In genomic region chr3:123883656-123884257, GRCh38 we compare ENCODE assay signal across 8 cellular contexts. TPM values are rescaled to one million over a fixed set of nuclear protein-coding genes. Genes with fewer than 3 reads are reported as not detected.
DNase-seq lines count a peak whose midpoint lies in the region; ATAC-seq, FAIRE-seq and TF ChIP-seq lines count a peak whose summit lies in the region.

No MANE protein-coding gene starts in this region.

- no peak for DNase-seq in activated CD4-positive, alpha-beta T cell treated with anti-CD3 and anti-CD28 coated beads, Interleukin-2, amount 10 ng/mL, durations not matched to agents 7 days and 5 days
- DNase-seq in activated CD4-positive, alpha-beta T cell treated with anti-CD3 and anti-CD28 coated beads, Interleukin-2, amount 50 U/mL, for 4 hours, result no peak
- DNase-seq in astrocyte of the spinal cord (ENCODE audit: low read depth, low spot score), result peak; percentile 25
- DNase-seq in left lobe of liver (ENCODE audit: low spot score), result no peak
- DNase-seq in tibial nerve (ENCODE audit: low spot score in 2 of 2), result no peak
- DNase-seq in GM12891 (ENCODE audit: insufficient read length, low spot score), result no peak

- H3K4me1 Mint-ChIP-seq in activated CD4-positive, alpha-beta T cell treated with anti-CD3 and anti-CD28 coated beads, Interleukin-2, amount 10 ng/mL, durations not matched to agents 7 days and 5 days, result peaks cover 13% of the 10 kb centered on the region

- TF ChIP-seq CTCF in astrocyte of the spinal cord (IDR thresholded peaks at IDR 0.05; ENCODE audit: low read depth, low read length) (no peak), tibial nerve (IDR thresholded peaks at IDR 0.05) (no peak)

- CTCF ChIA-PET in activated CD4-positive, alpha-beta T cell treated with anti-CD3 and anti-CD28 coated beads, Interleukin-2, amount 10 ng/mL, durations not matched to agents 7 days and 5 days (lab: Charles Lee), result no interaction called here

- H3K27me3 ChIP-seq in tibial nerve, result peaks cover 0 to 12% of the 10 kb centered on the region in 2 donors

- no peaks in the 10 kb centered on the region for H3K36me3 Mint-ChIP-seq in activated CD4-positive, alpha-beta T cell treated with anti-CD3 and anti-CD28 coated beads, Interleukin-2, amount 10 ng/mL, durations not matched to agents 7 days and 5 days (ENCODE audit: low read depth)

- H3K27me3 Mint-ChIP-seq in activated CD4-positive, alpha-beta T cell treated with anti-CD3 and anti-CD28 coated beads, Interleukin-2, amount 10 ng/mL, durations not matched to agents 7 days and 5 days, result peaks cover 50% of the 10 kb centered on the region

- FAIRE-seq in GM12891 (lab: Jason Lieb, UNC), result no peak

- no peaks in the 10 kb centered on the region for H3K9me3 Mint-ChIP-seq in activated CD4-positive, alpha-beta T cell treated with anti-CD3 and anti-CD28 coated beads, Interleukin-2, amount 10 ng/mL, durations not matched to agents 7 days and 5 days

- TF ChIP-seq POLR2A in tibial nerve (IDR thresholded peaks at IDR 0.05) (no peak), GM12891 (IDR thresholded peaks at IDR 0.05; ENCODE audit: low read depth, low read length) (no peak)

- H3K4me1 ChIP-seq in tibial nerve, result peaks cover 0 to 12% (median 3%) of the 10 kb centered on the region in 4 donors

- ATAC-seq in left lobe of liver (peak; percentile 13), HG02970 (IDR thresholded peaks at IDR 0.05; ENCODE audit: low FRiP score, unreplicated experiment) (no peak), GM18909 (IDR thresholded peaks at IDR 0.05; ENCODE audit: poor library complexity, unreplicated experiment) (no peak)

- in situ Hi-C loops in astrocyte of the spinal cord (cut with HindIII; ENCODE audit: low sequenced_read_pairs), result no loop called here

- peak overlapping the region; percentile 71 for H3K4me3 ChIP-seq in astrocyte of the spinal cord (ENCODE audit: low read depth, low read length)
- peak overlapping the region in 3 of 4 donors; percentile 26 to 48 (median 40) for H3K4me3 ChIP-seq in tibial nerve

- POLR2A ChIA-PET in activated CD4-positive, alpha-beta T cell treated with anti-CD3 and anti-CD28 coated beads, Interleukin-2, amount 10 ng/mL, durations not matched to agents 7 days and 5 days (lab: Charles Lee), result no interaction called here

- peak overlapping the region; percentile 58 for H3K4me3 Mint-ChIP-seq in activated CD4-positive, alpha-beta T cell treated with anti-CD3 and anti-CD28 coated beads, Interleukin-2, amount 10 ng/mL, durations not matched to agents 7 days and 5 days

- H3K9me3 ChIP-seq in tibial nerve, result no peaks in the 10 kb centered on the region

- TF ChIP-seq EP300 in tibial nerve (IDR thresholded peaks at IDR 0.05), result no peak

- H3K27ac ChIP-seq in tibial nerve, result no peak overlapping the region

- 14 to 18% methylated on average over 12 to 21 of the region's 44 CpGs for WGBS in tibial nerve, 2 donors

- no peak overlapping the region for H3K27ac Mint-ChIP-seq in activated CD4-positive, alpha-beta T cell treated with anti-CD3 and anti-CD28 coated beads, Interleukin-2, amount 10 ng/mL, durations not matched to agents 7 days and 5 days

- no peaks in the 10 kb centered on the region for H3K36me3 ChIP-seq in tibial nerve

TF ChIP-seq in GM12891, 5 proteins besides CTCF, POLR2A, EP300 and RAD21:
- no peak for TF ChIP-seq TAF1 (IDR thresholded peaks at IDR 0.05; ENCODE audit: low read depth, low read length)
- TF ChIP-seq POLR2AphosphoS5 (IDR thresholded peaks at IDR 0.05; ENCODE audit: low read depth, low read length), result no peak
- no peak for TF ChIP-seq PAX5 (IDR thresholded peaks at IDR 0.05; ENCODE audit: insufficient read depth, low read length, severe bottlenecking)
- no peak for TF ChIP-seq POU2F2 (IDR thresholded peaks at IDR 0.05; ENCODE audit: low read depth, low read length)
- no peak for TF ChIP-seq SPI1 (IDR thresholded peaks at IDR 0.05; ENCODE audit: low read depth, low read length)

RNA-seq across cellular contexts. Expression of gene MYLK, which starts 0.4 kb away (rescaled TPM):
- total RNA-seq in activated CD4-positive, alpha-beta T cell treated with anti-CD3 and anti-CD28 coated beads, Interleukin-2, amount 10 ng/mL, durations not matched to agents 7 days and 5 days, result under 1 TPM; 0.06 to 0.15 TPM
- 144 TPM for total RNA-seq in left lobe of liver
- 10 to 100 TPM; 32.0 to 81.2 (median 61.5) TPM for total RNA-seq in tibial nerve
- polyA plus RNA-seq in GM12891 (2012; ENCODE audit: low read depth, missing spikeins), result 0.33 TPM

Comparison
In these comparisons a context has a peak if more than half of its experiments do, and no peak if none do; other contexts are left out.
1. RNA of gene MYLK, which starts 0.4 kb away (total RNA-seq): 144 TPM in left lobe of liver (single experiment) and 32.0 to 81.2 TPM in tibial nerve; 0.06 to 0.15 TPM in activated CD4-positive, alpha-beta T cell treated with anti-CD3 and anti-CD28 coated beads, Interleukin-2, amount 10 ng/mL, durations not matched to agents 7 days and 5 days; every median in the first group is over 10 times any median in the second.